ENCODE assay signal across 11 cellular contexts in the genomic region with DNA sequence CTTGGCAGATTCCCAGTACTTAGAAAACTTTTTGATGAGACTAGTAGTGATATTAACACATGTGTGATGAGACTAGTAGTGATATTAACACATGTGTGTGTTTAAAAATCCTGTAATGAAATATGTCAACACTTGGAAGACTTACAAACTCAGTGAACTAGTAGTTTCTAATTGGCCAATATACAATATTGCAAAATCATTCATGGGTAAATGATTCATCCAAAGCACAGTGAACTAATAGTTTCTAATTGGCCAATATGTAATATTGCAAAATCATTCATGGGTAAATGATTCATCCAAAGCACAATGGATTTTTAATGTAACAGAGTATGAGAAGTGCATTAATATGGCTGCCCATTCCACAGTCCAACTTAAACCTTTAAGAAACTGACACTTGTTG.
DNase-seq lines count a peak whose midpoint lies in the region; ATAC-seq and TF ChIP-seq lines count a peak whose summit lies in the region.
"Had no signal": no experiment of that assay in that cellular context is flagged by ENCODE, and none has a peak within 500 bp of the region (broad histone marks: within the 10 kb centered on the region; RNA-seq: fewer than 3 reads in every experiment).

No MANE protein-coding gene starts in this region.

- peak; percentile 66 for DNase-seq in BJ (ENCODE audit: low read depth)
- DNase-seq in NB4 (ENCODE audit: low read depth): peak; percentile 85
- DNase-seq in epithelial cell of prostate (ENCODE audit: low read depth, low spot score): peak; percentile 68
- DNase-seq in lung (ENCODE audit: low spot score): no peak
- no peak for DNase-seq in NCI-H526 (lab: John Stamatoyannopoulos, UW)
- DNase-seq in activated CD4-positive, alpha-beta T cell treated with anti-CD3 and anti-CD28 coated beads for 4 hours: no peak
- DNase-seq: NCI-H187; stimulated activated naive CD4-positive, alpha-beta T cell treated with Interleukin-2 at 50 U/mL for 16 hours had no signal

- POLR2A ChIA-PET in BJ (lab: Charles Lee): interaction anchor here (0.7 kb wide), 1 partner anchor 64 kb away, joined by 3 read pairs; no protein-coding TSS in a partner anchor

- no peaks in the 10 kb centered on the region for H3K27me3 ChIP-seq in BJ (ENCODE audit: control insufficient read depth, insufficient read depth, low read length)
- no peaks in the 10 kb centered on the region for H3K27me3 ChIP-seq in lung (ENCODE audit: control insufficient read depth, insufficient read depth)

- peak; percentile 68 for ATAC-seq in lung (ENCODE audit: insufficient read depth, low FRiP score)
- no peak for ATAC-seq in GM21737 (IDR thresholded peaks at IDR 0.05; ENCODE audit: unreplicated experiment)
- no peak for ATAC-seq in HG02610 (IDR thresholded peaks at IDR 0.05; ENCODE audit: unreplicated experiment)

- no peak for TF ChIP-seq POLR2A in NB4 (IDR thresholded peaks at IDR 0.05; ENCODE audit: extremely low read depth, insufficient read length)

- peak overlapping the region; percentile 40 for H3K27ac ChIP-seq in epithelial cell of prostate
- no peak overlapping the region for H3K27ac ChIP-seq in lung (ENCODE audit: low read depth in 1 of 2, low read length in 1 of 2)
- H3K27ac ChIP-seq: VCaP had no signal

- TF ChIP-seq CTCF in BJ (IDR thresholded peaks at IDR 0.05; ENCODE audit: insufficient read depth, low read depth, low read length) (no peak), NB4 (IDR thresholded peaks at IDR 0.05; ENCODE audit: low read depth, low read length) (no peak), lung (IDR thresholded peaks at IDR 0.05; ENCODE audit: control extremely low read depth, extremely low read depth) (no peak)

- H3K4me3 ChIP-seq in BJ (ENCODE audit: low read depth, low read length): no peak overlapping the region
- no peak overlapping the region for H3K4me3 ChIP-seq in NB4 (ENCODE audit: low read depth, low read length)
- no peak overlapping the region for H3K4me3 ChIP-seq in lung

- H3K9me3 ChIP-seq in lung (ENCODE audit: control insufficient read depth in 2 of 2, insufficient read depth in 1 of 2, low read length in 1 of 2): no peaks in the 10 kb centered on the region

- peaks cover 0 to 4% of the 10 kb centered on the region in 2 donors for H3K4me1 ChIP-seq in lung (ENCODE audit: control insufficient read depth in 2 of 2, insufficient read depth in 2 of 2, low read length in 2 of 2)

- H3K36me3 ChIP-seq in BJ (ENCODE audit: control insufficient read depth, insufficient read depth, low read length) (peaks cover 8% of the 10 kb centered on the region), lung (ENCODE audit: control insufficient read depth in 2 of 2, insufficient read depth in 2 of 2, low read length in 2 of 2) (peaks cover 0 to 12% of the 10 kb centered on the region in 2 donors)

- CTCF ChIA-PET in BJ (lab: Yijun Ruan, JAX): interaction anchor here (1.1 kb wide), 3 partner anchors 12 to 55 kb away, joined by 3 to 5 read pairs (median 3); no protein-coding TSS in a partner anchor

Comparison
In these comparisons a context has a peak if more than half of its experiments do, and no peak if none do; other contexts are left out.
1. DNase-seq: peak in BJ (single experiment), NB4 (single experiment) and epithelial cell of prostate (single experiment); none in lung (single experiment), NCI-H526 (0 of 2) and activated CD4-positive, alpha-beta T cell treated with anti-CD3 and anti-CD28 coated beads for 4 hours (0 of 2).